In genomic region chr14:64467131-64467530, GRCh38 we compare ENCODE assay signal across 21 cellular contexts. TPM values are rescaled to one million over a fixed set of nuclear protein-coding genes. Genes with fewer than 3 reads are reported as not detected.
DNase-seq lines count a peak whose midpoint lies in the region; ATAC-seq, FAIRE-seq and TF ChIP-seq lines count a peak whose summit lies in the region.
"Had no signal": no experiment of that assay in that cellular context is flagged by ENCODE, and none has a peak within 500 bp of the region (broad histone marks: within the 10 kb centered on the region; RNA-seq: fewer than 3 reads in every experiment).

No MANE protein-coding gene starts in this region.

- H3K27me3 Mint-ChIP-seq in CD4-positive, CD25-positive, alpha-beta regulatory T cell: no peaks in the 10 kb centered on the region
- no peaks in the 10 kb centered on the region for H3K27me3 Mint-ChIP-seq in natural killer cell (ENCODE audit: low read depth in 2 of 2)
- H3K27me3 Mint-ChIP-seq: activated CD8-positive, alpha-beta T cell treated with anti-CD3 and anti-CD28 coated beads for 36 hours; naive B cell; stimulated activated naive B cell treated with anti-CD40 and anti-IgM and Interleukin-4, amounts not matched to agents 10 μg/mL and 1 μg/mL and 100 μg/mL, for 72 hours had no signal

- peak overlapping the region; percentile 28 for H3K27ac ChIP-seq in CD4-positive, CD25-positive, alpha-beta regulatory T cell (ENCODE audit: insufficient read depth, low read length, poor library complexity, severe bottlenecking)

- no peaks in the 10 kb centered on the region for H3K27me3 ChIP-seq in CD4-positive, CD25-positive, alpha-beta regulatory T cell (ENCODE audit: control insufficient read depth, insufficient read depth, low read length)
- H3K27me3 ChIP-seq in adipocyte (replicated peaks; ENCODE audit: control insufficient read depth, insufficient read depth, low read length): no peaks in the 10 kb centered on the region

- TF ChIP-seq POLR2A in H54 (IDR thresholded peaks at IDR 0.05; ENCODE audit: low read depth, low read length): no peak

- ATAC-seq in CD4-positive, CD25-positive, alpha-beta regulatory T cell (ENCODE audit: low read depth in 2 of 2): no peak
- ATAC-seq in natural killer cell (peak in 1 of 3 donors; percentile 49), HG02970 (IDR thresholded peaks at IDR 0.05; ENCODE audit: low FRiP score, unreplicated experiment) (no peak), HG02642 (IDR thresholded peaks at IDR 0.05; ENCODE audit: poor library complexity, unreplicated experiment) (no peak)
- ATAC-seq: activated CD8-positive, alpha-beta T cell treated with anti-CD3 and anti-CD28 coated beads for 36 hours; HCT116; PC-3; stimulated activated naive B cell treated with anti-CD40 and anti-IgM and Interleukin-4, amounts not matched to agents 10 μg/mL and 1 μg/mL and 100 μg/mL, for 72 hours had no signal

- peak; percentile 6 for FAIRE-seq in H54 (lab: Jason Lieb, UNC)

- peaks cover 38% of the 10 kb centered on the region for H3K4me1 ChIP-seq in CD4-positive, CD25-positive, alpha-beta regulatory T cell (ENCODE audit: control insufficient read depth, insufficient read depth, low read length, poor library complexity, severe bottlenecking)
- peaks cover 25% of the 10 kb centered on the region for H3K4me1 ChIP-seq in adipocyte (ENCODE audit: control insufficient read depth, insufficient read depth, low read length)

- H3K27ac Mint-ChIP-seq in CD4-positive, CD25-positive, alpha-beta regulatory T cell: peak overlapping the region in 1 of 3 donors; percentile 48
- peak overlapping the region; percentile 74 to 92 for H3K27ac Mint-ChIP-seq in natural killer cell
- H3K27ac Mint-ChIP-seq: activated CD8-positive, alpha-beta T cell treated with anti-CD3 and anti-CD28 coated beads for 36 hours; stimulated activated naive B cell treated with anti-CD40 and anti-IgM and Interleukin-4, amounts not matched to agents 10 μg/mL and 1 μg/mL and 100 μg/mL, for 72 hours had no signal

- peaks cover 29 to 56% (median 41%) of the 10 kb centered on the region in 4 donors for H3K4me1 Mint-ChIP-seq in CD4-positive, CD25-positive, alpha-beta regulatory T cell
- H3K4me1 Mint-ChIP-seq in natural killer cell: peaks cover 47 to 48% of the 10 kb centered on the region in 2 donors

- peak overlapping the region; percentile 17 for H3K9ac ChIP-seq in adipocyte (ENCODE audit: low read length)

- H3K4me3 ChIP-seq in CD4-positive, CD25-positive, alpha-beta regulatory T cell (ENCODE audit: low read depth, low read length): peak overlapping the region; percentile 20
- H3K4me3 ChIP-seq in adipocyte (ENCODE audit: low read length): no peak overlapping the region

- TF ChIP-seq CTCF in natural killer cell (IDR thresholded peaks at IDR 0.05): no peak

- DNase-seq in CD4-positive, CD25-positive, alpha-beta regulatory T cell: no peak
- DNase-seq in H54 (ENCODE audit: insufficient read length, low spot score) (no peak), adipocyte (ENCODE audit: low read depth) (peak; percentile 15), natural killer cell (no peak), germinal center (ENCODE audit: low spot score) (no peak), NCI-H1105 treated with DMSO at 0.1 percent for 48 hours (lab: John Stamatoyannopoulos, UW) (no peak)
- DNase-seq: activated CD8-positive, alpha-beta T cell treated with anti-CD3 and anti-CD28 coated beads for 36 hours; activated naive CD4-positive, alpha-beta T cell treated with Interleukin-2 at 50 U/mL for 16 hours; DMS79 treated with DMSO at 0.1 percent for 48 hours; foreskin melanocyte; Kasumi-1; mesenchymal stem cell; naive B cell; NCI-H1417 treated with DMSO at 0.1 percent for 48 hours; NCI-H2171; PC-3; SHP77; stimulated activated naive B cell treated with anti-CD40 and anti-IgM and Interleukin-4, amounts not matched to agents 10 μg/mL and 1 μg/mL and 100 μg/mL, for 72 hours had no signal

- no peaks in the 10 kb centered on the region for H3K36me3 Mint-ChIP-seq in CD4-positive, CD25-positive, alpha-beta regulatory T cell
- no peaks in the 10 kb centered on the region for H3K36me3 Mint-ChIP-seq in natural killer cell
- H3K36me3 Mint-ChIP-seq: naive B cell had no signal

- H3K9me3 ChIP-seq in CD4-positive, CD25-positive, alpha-beta regulatory T cell (ENCODE audit: control insufficient read depth in 2 of 2, low read length in 2 of 2): no peaks in the 10 kb centered on the region
- H3K9me3 ChIP-seq in adipocyte (ENCODE audit: control insufficient read depth, low read length): no peaks in the 10 kb centered on the region

- H3K36me3 ChIP-seq in CD4-positive, CD25-positive, alpha-beta regulatory T cell (ENCODE audit: control insufficient read depth, insufficient read depth, low read length): peaks cover 4% of the 10 kb centered on the region
- no peaks in the 10 kb centered on the region for H3K36me3 ChIP-seq in adipocyte (ENCODE audit: control insufficient read depth, insufficient read depth, low read length, severe bottlenecking)

- intact Hi-C loops in natural killer cell (cut with micrococcal nuclease): loop anchor here (5.0 kb wide), 3 partner anchors 35 to 80 kb away; partner anchors contain the start of genes MTHFD1, ZBTB1 and ZBTB25

- H3K9me3 Mint-ChIP-seq in CD4-positive, CD25-positive, alpha-beta regulatory T cell: peaks cover 0 to 1% (median 0%) of the 10 kb centered on the region in 7 donors
- H3K9me3 Mint-ChIP-seq in natural killer cell: no peaks in the 10 kb centered on the region
- H3K9me3 Mint-ChIP-seq: activated CD8-positive, alpha-beta T cell treated with anti-CD3 and anti-CD28 coated beads for 36 hours; naive B cell; stimulated activated naive B cell treated with anti-CD40 and anti-IgM and Interleukin-4, amounts not matched to agents 10 μg/mL and 1 μg/mL and 100 μg/mL, for 72 hours had no signal

- H3K4me3 Mint-ChIP-seq in CD4-positive, CD25-positive, alpha-beta regulatory T cell: peak overlapping the region in 3 of 4 donors; percentile 10 to 88 (median 17)
- H3K4me3 Mint-ChIP-seq in natural killer cell: peak overlapping the region; percentile 37
- H3K4me3 Mint-ChIP-seq: stimulated activated naive B cell treated with anti-CD40 and anti-IgM and Interleukin-4, amounts not matched to agents 10 μg/mL and 1 μg/mL and 100 μg/mL, for 72 hours had no signal

RNA-seq across cellular contexts. Expression of gene AKAP5, which starts 1.8 kb away (rescaled TPM):
- total RNA-seq in CD4-positive, CD25-positive, alpha-beta regulatory T cell: 1.3 TPM
- under 1 TPM in 3 of 4 donors, not detected in 1; 0.08 to 0.92 (median 0.17) TPM for polyA plus RNA-seq in CD4-positive, CD25-positive, alpha-beta regulatory T cell
- total RNA-seq in natural killer cell: 10 to 100 TPM; 11.1 to 16.3 (median 12.0) TPM

RNA-seq across cellular contexts. Expression of gene ZBTB25, which starts 36.5 kb away (rescaled TPM):
- 78.0 TPM for total RNA-seq in CD4-positive, CD25-positive, alpha-beta regulatory T cell
- 10 to 100 TPM; 34.8 to 39.7 (median 37.1) TPM for polyA plus RNA-seq in CD4-positive, CD25-positive, alpha-beta regulatory T cell
- total RNA-seq in natural killer cell: 10 to 100 TPM; 29.7 to 36.7 (median 31.1) TPM

RNA-seq across cellular contexts. Expression of gene ZBTB1, which starts 37.4 kb away (rescaled TPM):
- 167 TPM for total RNA-seq in CD4-positive, CD25-positive, alpha-beta regulatory T cell
- polyA plus RNA-seq in CD4-positive, CD25-positive, alpha-beta regulatory T cell: 10 to 100 TPM; 53.5 to 58.6 (median 56.5) TPM
- 100 to 1,000 TPM; 146 to 166 (median 151) TPM for total RNA-seq in natural killer cell
